Comparison of ENCODE assay signal across 21 cellular contexts in genomic region chr2:237383991-237384671, GRCh38. TPM values are rescaled to one million over a fixed set of nuclear protein-coding genes. Genes with fewer than 3 reads are reported as not detected.
DNase-seq lines count a peak whose midpoint lies in the region; ATAC-seq, FAIRE-seq and TF ChIP-seq lines count a peak whose summit lies in the region.
"Had no signal": no experiment of that assay in that cellular context is flagged by ENCODE, and none has a peak within 500 bp of the region (broad histone marks: within the 10 kb centered on the region; RNA-seq: fewer than 3 reads in every experiment).

No MANE protein-coding gene starts in this region.

- ATAC-seq in left ventricle myocardium superior = peak; percentile 41
- ATAC-seq: mucosa of descending colon had no signal

- intact Hi-C loops in left ventricle myocardium superior (cut with micrococcal nuclease) = no loop called here
- intact Hi-C loops in cardiac septum (cut with DNase I) = no loop called here
- intact Hi-C loops in vagina (cut with DNase I) = no loop called here

- no peak for TF ChIP-seq POLR2A in vagina (IDR thresholded peaks at IDR 0.05)

- H3K27me3 ChIP-seq in duodenal mucosa (ENCODE audit: control insufficient read depth in 1 of 2, insufficient read depth in 2 of 2, low read length in 2 of 2) = no peaks in the 10 kb centered on the region
- H3K27me3 ChIP-seq in muscle layer of colon (ENCODE audit: control insufficient read depth in 1 of 2, insufficient read depth in 2 of 2, low read length in 2 of 2) = no peaks in the 10 kb centered on the region
- no peaks in the 10 kb centered on the region for H3K27me3 ChIP-seq in vagina

- no peaks in the 10 kb centered on the region for H3K9me3 ChIP-seq in duodenal mucosa (ENCODE audit: control insufficient read depth in 1 of 2, low read length in 2 of 2)
- H3K9me3 ChIP-seq in muscle layer of colon (ENCODE audit: low read length) = no peaks in the 10 kb centered on the region
- no peaks in the 10 kb centered on the region for H3K9me3 ChIP-seq in vagina
- H3K9me3 ChIP-seq: mucosa of descending colon had no signal

- peak overlapping the region; percentile 24 for H3K27ac ChIP-seq in duodenal mucosa (ENCODE audit: low read depth, low read length)
- peak overlapping the region; percentile 31 for H3K27ac ChIP-seq in muscle layer of colon (ENCODE audit: low read depth, low read length)
- peak overlapping the region; percentile 68 for H3K27ac ChIP-seq in vagina

- FAIRE-seq in HTR-8/SVneo (lab: Jason Lieb, UNC) = no peak
- FAIRE-seq: GM19239 had no signal

- DNase-seq in left ventricle myocardium superior = no peak
- no peak for DNase-seq in cardiac septum (ENCODE audit: low spot score)
- DNase-seq in vagina (ENCODE audit: extremely low spot score in 2 of 2) = peak in 1 of 2 donors; percentile 89
- DNase-seq in HTR-8/SVneo (ENCODE audit: insufficient read length, low spot score) = no peak
- no peak for DNase-seq in SW480 (ENCODE audit: low spot score)
- no peak for DNase-seq in DMS79 (lab: John Stamatoyannopoulos, UW)
- DNase-seq: ACHN; caudate nucleus; effector CD4-positive, alpha-beta T cell; EL; foreskin melanocyte; H7; Karpas-422; left cardiac atrium; mucosa of descending colon; OCI-M1; SIG-M5; stimulated activated naive CD4-positive, alpha-beta T cell had no signal

- H3K9ac ChIP-seq in duodenal mucosa (ENCODE audit: low read depth in 1 of 2, low read length in 2 of 2) (no peak overlapping the region), muscle layer of colon (ENCODE audit: low read length) (no peak overlapping the region)

- no peaks in the 10 kb centered on the region for H3K36me3 ChIP-seq in duodenal mucosa (ENCODE audit: control insufficient read depth in 1 of 2, insufficient read depth in 2 of 2, low read length in 2 of 2)
- peaks cover 52% of the 10 kb centered on the region for H3K36me3 ChIP-seq in muscle layer of colon (ENCODE audit: insufficient read depth, low read length)
- peaks cover 0 to 25% of the 10 kb centered on the region in 2 donors for H3K36me3 ChIP-seq in vagina

- no peak overlapping the region for H3K4me3 ChIP-seq in duodenal mucosa (ENCODE audit: low read depth in 1 of 2, low read length in 2 of 2)
- H3K4me3 ChIP-seq in muscle layer of colon (ENCODE audit: low read depth in 1 of 2, low read length in 2 of 2) = no peak overlapping the region
- no peak overlapping the region for H3K4me3 ChIP-seq in vagina
- H3K4me3 ChIP-seq: mucosa of descending colon had no signal

- H3K4me1 ChIP-seq in duodenal mucosa (ENCODE audit: control insufficient read depth in 1 of 2, insufficient read depth in 2 of 2, low read length in 2 of 2) = peaks cover 0 to 4% of the 10 kb centered on the region in 2 donors
- peaks cover 45% of the 10 kb centered on the region for H3K4me1 ChIP-seq in muscle layer of colon (ENCODE audit: insufficient read depth, low read length)
- H3K4me1 ChIP-seq in vagina = peaks cover 10% of the 10 kb centered on the region

- no peak for TF ChIP-seq CTCF in vagina (IDR thresholded peaks at IDR 0.05)

RNA-seq across cellular contexts. Expression of gene COL6A3, which starts 29.8 kb away (rescaled TPM):
- 59.5 TPM for total RNA-seq in left ventricle myocardium superior
- 89.5 TPM for total RNA-seq in cardiac septum
- 315 TPM for total RNA-seq in vagina
